22 cellular contexts compared by ENCODE assay signal in the genomic region with DNA sequence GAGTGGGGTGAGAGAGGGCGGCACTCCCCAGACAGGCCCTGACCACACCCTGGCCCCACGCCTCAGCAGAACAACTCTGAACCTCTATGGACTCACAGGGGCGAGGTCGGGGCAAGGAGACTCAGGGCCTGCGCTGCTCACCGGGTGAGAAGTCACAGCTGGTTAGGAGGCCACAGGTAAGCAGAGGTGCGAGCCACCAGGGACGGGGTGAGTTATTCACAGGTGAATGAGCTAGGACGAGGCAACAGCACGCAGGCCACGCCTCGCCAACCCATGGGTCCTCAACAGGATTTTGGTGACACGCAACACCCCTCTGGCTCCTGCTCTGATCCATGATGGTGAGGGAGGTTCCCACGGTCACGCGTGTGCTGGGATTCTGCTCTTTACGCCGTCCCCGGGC.
"Had no signal": no experiment of that assay in that cellular context is flagged by ENCODE, and none has a peak within 500 bp of the region (broad histone marks: within the 10 kb centered on the region; RNA-seq: fewer than 3 reads in every experiment).

No MANE protein-coding gene starts in this region.

- ATAC-seq: effector memory CD8-positive, alpha-beta T cell; left lobe of liver; naive thymus-derived CD4-positive, alpha-beta T cell; stimulated activated naive B cell treated with anti-CD40 and anti-IgM and Interleukin-4, amounts not matched to agents 10 μg/mL and 1 μg/mL and 100 μg/mL, for 72 hours had no signal

- H3K27ac ChIP-seq: neutrophil, parathyroid adenoma, prostate gland, right atrium auricular region, skin epidermis, thoracic aorta, transverse colon had no signal

- H3K27me3 ChIP-seq: neutrophil, right atrium auricular region, transverse colon had no signal

- H3K9me3 ChIP-seq: neutrophil, prostate gland, right atrium auricular region, thoracic aorta, transverse colon had no signal

- H3K79me2 ChIP-seq: parathyroid adenoma had no signal

- DNase-seq: caudate nucleus; cerebellar nuclear complex; cortex of kidney; effector memory CD8-positive, alpha-beta T cell; erythroblast; hypothalamus; immature natural killer cell; islet precursor cell; mesenchymal stem cell; midbrain; naive thymus-derived CD4-positive, alpha-beta T cell; stimulated activated CD4-positive, alpha-beta T cell treated with anti-CD3 and anti-CD28 coated beads, Interleukin-15, amount 100 ng/mL, for 24 hours; stimulated activated CD4-positive, alpha-beta T cell treated with anti-CD3 and anti-CD28 coated beads, Interleukin-2, amount 100 ng/mL, for 48 hours; stimulated activated naive B cell treated with anti-CD40 and anti-IgM and Interleukin-4, amounts not matched to agents 10 μg/mL and 1 μg/mL and 100 μg/mL, for 72 hours had no signal

- H3K36me3 ChIP-seq: neutrophil, prostate gland, right atrium auricular region, thoracic aorta, transverse colon had no signal

- H3K9ac ChIP-seq: parathyroid adenoma had no signal

- H3K4me1 ChIP-seq: prostate gland, right atrium auricular region, transverse colon had no signal

- H3K4me3 ChIP-seq: prostate gland, right atrium auricular region, skin epidermis, thoracic aorta, transverse colon had no signal

- H2AFZ ChIP-seq: parathyroid adenoma had no signal
